12 cellular contexts compared by ENCODE assay signal in genomic region chrX:40845331-40845911, GRCh38.
A peak's percentile ranks its signal among the peaks of the same experiment; 100 is the strongest.
DNase-seq lines count a peak whose midpoint lies in the region; ATAC-seq and TF ChIP-seq lines count a peak whose summit lies in the region.
"Had no signal": no experiment of that assay in that cellular context is flagged by ENCODE, and none has a peak within 500 bp of the region (broad histone marks: within the 10 kb centered on the region; RNA-seq: fewer than 3 reads in every experiment).

No MANE protein-coding gene starts in this region.

- in situ Hi-C loops in astrocyte of the cerebellum (cut with HindIII; ENCODE audit: low sequenced_read_pairs), result no loop called here

- 19% methylated on average over 5 of the region's 5 CpGs for WGBS in right cardiac atrium

- no peaks in the 10 kb centered on the region for H3K27me3 ChIP-seq in right cardiac atrium (ENCODE audit: control insufficient read depth, insufficient read depth)

- peak; percentile 43 for DNase-seq in H4 (ENCODE audit: low spot score)
- DNase-seq in astrocyte of the cerebellum (ENCODE audit: low read depth), result peak; percentile 93
- DNase-seq in right cardiac atrium, result peak; percentile 29 to 63 (median 41)
- no peak for DNase-seq in sciatic nerve (ENCODE audit: low spot score)
- DNase-seq in NCI-H526 treated with DMSO at 0.1 percent for 48 hours (lab: John Stamatoyannopoulos, UW), result no peak
- DNase-seq in putamen (ENCODE audit: low spot score), result no peak
- DNase-seq in germinal center (ENCODE audit: low spot score), result no peak
- DNase-seq: activated CD4-positive, alpha-beta T cell treated with anti-CD3 and anti-CD28 coated beads for 36 hours; effector memory CD8-positive, alpha-beta T cell; NCI-H524 treated with DMSO at 0.1 percent for 48 hours; spleen had no signal

- intact Hi-C loops in right cardiac atrium (cut with DNase I) (no loop called here), sciatic nerve (cut with DNase I) (no loop called here)

- H3K4me3 ChIP-seq in astrocyte of the cerebellum (ENCODE audit: low read depth, low read length), result no peak overlapping the region
- H3K4me3 ChIP-seq in right cardiac atrium (ENCODE audit: low read length), result no peak overlapping the region
- H3K4me3 ChIP-seq: spleen had no signal

- H3K27ac ChIP-seq in right cardiac atrium (ENCODE audit: low read length), result peak overlapping the region; percentile 45

- ATAC-seq in right cardiac atrium (peak; percentile 40 to 80), sciatic nerve (peak; percentile 70), HG03442 (IDR thresholded peaks at IDR 0.05; ENCODE audit: unreplicated experiment) (no peak)
- ATAC-seq: activated CD4-positive, alpha-beta T cell treated with anti-CD3 and anti-CD28 coated beads for 36 hours; effector memory CD8-positive, alpha-beta T cell had no signal

- TF ChIP-seq CTCF in astrocyte of the cerebellum (IDR thresholded peaks at IDR 0.05; ENCODE audit: low read depth, low read length, missing control alignments), result no peak

- H3K4me1 ChIP-seq in right cardiac atrium (ENCODE audit: control insufficient read depth, insufficient read depth, low read length), result no peaks in the 10 kb centered on the region
- H3K4me1 ChIP-seq: spleen had no signal

- no peaks in the 10 kb centered on the region for H3K9me3 ChIP-seq in right cardiac atrium (ENCODE audit: control insufficient read depth, low read length)

Comparison
In these comparisons a context has a peak if more than half of its experiments do, and no peak if none do; other contexts are left out.
1. DNase-seq: peak in H4 (single experiment), astrocyte of the cerebellum (single experiment) and right cardiac atrium (3 of 3); none in sciatic nerve (single experiment), NCI-H526 treated with DMSO at 0.1 percent for 48 hours (single experiment), putamen (single experiment) and germinal center (single experiment).